In genomic region chr3:38524141-38524739, GRCh38 we compare ENCODE assay signal across 18 cellular contexts. TPM values are rescaled to one million over a fixed set of nuclear protein-coding genes. Genes with fewer than 3 reads are reported as not detected.
DNase-seq lines count a peak whose midpoint lies in the region; ATAC-seq, FAIRE-seq and TF ChIP-seq lines count a peak whose summit lies in the region.
"Had no signal": no experiment of that assay in that cellular context is flagged by ENCODE, and none has a peak within 500 bp of the region (broad histone marks: within the 10 kb centered on the region; RNA-seq: fewer than 3 reads in every experiment).

No MANE protein-coding gene starts in this region.

- H4K12ac ChIP-seq in trophoblast cell (ENCODE audit: low read depth, low read length) = no peak overlapping the region

- peaks cover 2% of the 10 kb centered on the region for H3K27me3 Mint-ChIP-seq in endothelial cell (ENCODE audit: unreplicated experiment)
- H3K27me3 Mint-ChIP-seq: B cell; CD4-positive, alpha-beta T cell had no signal

- BruUV-seq in OCI-LY7 (replicated peaks; lab: Mats Ljungman, UMichigan) = TSS peak; percentile 54

- no CpG with 5 or more reads among the region's 5 CpGs for WGBS in trophoblast cell (ENCODE audit: extremely low coverage, insufficient coverage, insufficient read length)

- H3K9ac ChIP-seq in trophoblast cell (ENCODE audit: low read length) = no peak overlapping the region
- H3K9ac ChIP-seq: KMS-11, SK-N-SH had no signal

- no peaks in the 10 kb centered on the region for H4K20me1 ChIP-seq in OCI-LY7 (ENCODE audit: insufficient read depth, low read length)

- H3K27me3 ChIP-seq in bronchial epithelial cell (ENCODE audit: control insufficient read depth, insufficient read depth, low read length) (no peaks in the 10 kb centered on the region), trophoblast cell (ENCODE audit: insufficient read depth, low read length) (no peaks in the 10 kb centered on the region)

- H2BK5ac ChIP-seq in trophoblast cell (ENCODE audit: low read depth, low read length, poor library complexity) = no peak overlapping the region

- H2AFZ ChIP-seq in OCI-LY7 (ENCODE audit: low read length) (no peak overlapping the region), trophoblast cell (ENCODE audit: insufficient read depth, low read length, poor library complexity) (no peak overlapping the region)
- H2AFZ ChIP-seq: GM23338 had no signal

- no peaks in the 10 kb centered on the region for H3K9me3 Mint-ChIP-seq in endothelial cell (ENCODE audit: unreplicated experiment)
- H3K9me3 Mint-ChIP-seq: CD4-positive, alpha-beta T cell; GM23338 had no signal

- FAIRE-seq in bronchial epithelial cell (lab: Jason Lieb, UNC) = peak; percentile 32
- FAIRE-seq: G401.6 had no signal

- no peaks in the 10 kb centered on the region for H3K9me2 ChIP-seq in OCI-LY7 (ENCODE audit: insufficient read depth, low read length)
- H3K9me2 ChIP-seq: SK-N-SH had no signal

- no peak overlapping the region for H2BK120ac ChIP-seq in trophoblast cell (ENCODE audit: insufficient read depth, low read length, poor library complexity)

- TF ChIP-seq CTCF in OCI-LY7 (conservative IDR thresholded peaks at IDR 0.05; ENCODE audit: low read length) (no peak), bronchial epithelial cell (IDR thresholded peaks at IDR 0.05; ENCODE audit: insufficient read depth, low read length, severe bottlenecking) (no peak), endothelial cell (IDR thresholded peaks at IDR 0.05; ENCODE audit: unreplicated experiment) (no peak)

- no peak overlapping the region for H3K4me3 Mint-ChIP-seq in endothelial cell (ENCODE audit: unreplicated experiment)
- H3K4me3 Mint-ChIP-seq: B cell; CD4-positive, alpha-beta T cell; GM23338 had no signal

- intact Hi-C loops in OCI-LY7 (cut with micrococcal nuclease; ENCODE audit: unreplicated experiment) = loop anchor here (5.0 kb wide), 1 partner anchor 473 kb away; no protein-coding TSS in a partner anchor

- no peak overlapping the region for H3K27ac Mint-ChIP-seq in endothelial cell (ENCODE audit: unreplicated experiment)
- H3K27ac Mint-ChIP-seq: B cell; CD4-positive, alpha-beta T cell; GM23338 had no signal

- peaks cover 5% of the 10 kb centered on the region for H3K36me3 Mint-ChIP-seq in endothelial cell (ENCODE audit: low read depth, unreplicated experiment)

- H3K23ac ChIP-seq in trophoblast cell (ENCODE audit: low read length) = no peak overlapping the region

- no peak overlapping the region for H3K27ac ChIP-seq in OCI-LY7 (ENCODE audit: low read depth, low read length, poor library complexity, severe bottlenecking)
- H3K27ac ChIP-seq in trophoblast cell (ENCODE audit: low read depth, low read length) = peak overlapping the region; percentile 4
- H3K27ac ChIP-seq: KMS-11 had no signal

- no peaks in the 10 kb centered on the region for H3K9me3 ChIP-seq in OCI-LY7 (ENCODE audit: low read length)
- peaks cover 4% of the 10 kb centered on the region for H3K9me3 ChIP-seq in trophoblast cell (ENCODE audit: insufficient read depth, low read depth, low read length)
- H3K9me3 ChIP-seq: SK-N-SH had no signal

- peaks cover 8% of the 10 kb centered on the region for H3K79me1 ChIP-seq in trophoblast cell (ENCODE audit: low read length)

- H3K14ac ChIP-seq in trophoblast cell (ENCODE audit: low read length) = no peak overlapping the region

- H3K4me3 ChIP-seq in OCI-LY7 (ENCODE audit: low read depth, low read length, poor library complexity, severe bottlenecking) = no peak overlapping the region
- no peak overlapping the region for H3K4me3 ChIP-seq in bronchial epithelial cell (ENCODE audit: low read depth, low read length)
- no peak overlapping the region for H3K4me3 ChIP-seq in trophoblast cell (ENCODE audit: low read depth, low read length)
- H3K4me3 ChIP-seq: GM23338 had no signal

- H3K79me2 ChIP-seq in OCI-LY7 (ENCODE audit: insufficient read depth, low read depth, low read length) = no peaks in the 10 kb centered on the region
- H3K79me2 ChIP-seq in trophoblast cell (ENCODE audit: control insufficient read depth, insufficient read depth, low read length, poor library complexity) = no peaks in the 10 kb centered on the region

- H4K8ac ChIP-seq in trophoblast cell (ENCODE audit: low read depth, low read length) = no peak overlapping the region

- no peak overlapping the region for H4K91ac ChIP-seq in trophoblast cell (ENCODE audit: low read depth, low read length)

- peak; percentile 60 for DNase-seq in EH (ENCODE audit: low read depth)
- DNase-seq in OCI-LY7 (ENCODE audit: low spot score) = no peak
- DNase-seq in bronchial epithelial cell (ENCODE audit: low read depth) = no peak
- peak; percentile 32 to 74 for DNase-seq in trophoblast cell
- no peak for DNase-seq in endothelial cell (ENCODE audit: low spot score)
- DNase-seq: Calu3; CD4-positive, alpha-beta T cell; DMS53; NCI-H1092 treated with DMSO at 0.1 percent for 48 hours; NCI-H524; SHP77; SK-N-SH had no signal

- POLR2A ChIA-PET in OCI-LY7 (lab: Charles Lee) = interaction anchor here (2.1 kb wide), 1 partner anchor 14 kb away, joined by 5 read pairs; no protein-coding TSS in a partner anchor

- H3K4me1 Mint-ChIP-seq in endothelial cell (ENCODE audit: unreplicated experiment) = peaks cover 7% of the 10 kb centered on the region

- ATAC-seq in GM21515 (IDR thresholded peaks at IDR 0.05; ENCODE audit: unreplicated experiment) (no peak), HG02870 (IDR thresholded peaks at IDR 0.05; ENCODE audit: unreplicated experiment) (no peak)
- ATAC-seq: GM23338 had no signal

- H3K4me2 ChIP-seq in OCI-LY7 (ENCODE audit: low read length) (no peak overlapping the region), trophoblast cell (ENCODE audit: low read length) (no peak overlapping the region)
- H3K4me2 ChIP-seq: GM23338, KMS-11, SK-N-SH had no signal

- no peak overlapping the region for H3K18ac ChIP-seq in trophoblast cell (ENCODE audit: low read length)

- H3K4ac ChIP-seq in trophoblast cell (ENCODE audit: low read depth, low read length) = no peak overlapping the region

- no peak overlapping the region for H2BK12ac ChIP-seq in trophoblast cell (ENCODE audit: low read length)

- H2AK5ac ChIP-seq in trophoblast cell (ENCODE audit: low read length) = no peak overlapping the region

- CTCF ChIA-PET in OCI-LY7 (lab: Charles Lee; ENCODE audit: unreplicated experiment) = interaction anchor here (0.6 kb wide), 1 partner anchor 44 kb away, joined by 3 read pairs; no protein-coding TSS in a partner anchor

- H3K4me1 ChIP-seq in OCI-LY7 (ENCODE audit: insufficient read depth, low read length, poor library complexity, severe bottlenecking) = no peaks in the 10 kb centered on the region
- H3K4me1 ChIP-seq in trophoblast cell (ENCODE audit: control insufficient read depth in 1 of 2, insufficient read depth in 2 of 2, low read length in 2 of 2) = peaks cover 6 to 9% of the 10 kb centered on the region in 2 experiments

- H3K36me3 ChIP-seq in OCI-LY7 (ENCODE audit: insufficient read depth, low read length) = peaks cover 68% of the 10 kb centered on the region
- H3K36me3 ChIP-seq in bronchial epithelial cell (ENCODE audit: control insufficient read depth, insufficient read depth, low read length) = peaks cover 3% of the 10 kb centered on the region
- H3K36me3 ChIP-seq in trophoblast cell (ENCODE audit: control insufficient read depth in 1 of 2, insufficient read depth in 2 of 2, low read length in 2 of 2) = peaks cover 4 to 7% of the 10 kb centered on the region in 2 experiments

RNA-seq across cellular contexts. Expression of gene EXOG, which starts 28.1 kb away (rescaled TPM):
- total RNA-seq in OCI-LY7 (2014; rRNA removed; shearing (Covaris generic)) = 15.8 and 30.7 TPM in 2 replicates
- 41.2 and 42.3 TPM in 2 replicates for total RNA-seq in OCI-LY7 (2022)
- 5.8 and 5.9 TPM in 2 replicates for total RNA-seq in bronchial epithelial cell
- 4.6 and 4.7 TPM in 2 replicates for polyA plus RNA-seq in trophoblast cell (2013)
- 18.3 TPM for total RNA-seq in endothelial cell (ENCODE audit: unreplicated experiment)

Comparison
In these comparisons a context has a peak if more than half of its experiments do, and no peak if none do; other contexts are left out.
1. DNase-seq: peak in EH (single experiment) and trophoblast cell (2 of 2); none in OCI-LY7 (single experiment), bronchial epithelial cell (single experiment) and endothelial cell (single experiment).